Comparison of ENCODE assay signal across 14 cellular contexts in the genomic region with DNA sequence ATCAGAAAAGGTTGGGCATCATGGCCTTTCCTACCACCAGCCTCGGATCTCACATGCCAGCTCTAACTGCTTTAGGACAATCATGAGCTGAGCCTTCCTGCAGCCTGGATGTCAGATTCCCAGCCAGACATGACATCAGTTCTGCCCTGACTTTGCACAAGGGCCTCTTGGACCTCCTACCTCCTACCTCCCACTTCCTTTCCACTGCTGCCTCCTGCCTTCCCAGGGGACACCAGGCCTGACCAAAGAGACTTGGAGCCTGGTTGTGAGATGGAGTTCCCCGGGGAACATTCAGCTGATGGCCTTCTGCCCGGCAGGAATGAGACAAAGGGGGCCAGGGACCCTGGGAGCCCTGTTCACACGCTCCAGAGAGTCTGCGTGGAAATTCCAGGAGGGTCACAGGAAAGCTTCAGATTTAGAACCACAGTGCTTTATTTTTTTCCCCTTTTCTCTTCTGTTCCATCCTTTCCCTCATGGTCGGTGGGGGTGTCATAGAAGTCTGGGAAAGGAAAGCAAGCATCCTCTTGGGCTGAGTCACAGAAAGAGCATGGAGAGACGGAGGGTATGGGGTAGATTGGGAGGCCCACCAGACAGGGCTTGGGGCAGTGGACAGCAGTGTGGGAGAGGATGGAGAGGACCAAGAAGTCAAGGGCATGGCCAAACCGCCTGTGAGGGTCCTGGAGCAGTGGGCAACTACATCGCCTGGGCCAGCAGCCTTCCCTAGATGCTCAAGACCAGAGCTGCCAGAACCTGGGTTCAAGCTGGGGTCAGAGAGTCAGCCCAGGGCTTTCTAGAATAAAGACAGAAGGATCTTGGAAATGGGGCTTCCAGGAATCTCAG. TPM values are rescaled to one million over a fixed set of nuclear protein-coding genes. Genes with fewer than 3 reads are reported as not detected.
A peak's percentile ranks its signal among the peaks of the same experiment; 100 is the strongest.
DNase-seq lines count a peak whose midpoint lies in the region; TF ChIP-seq lines count a peak whose summit lies in the region.
"Had no signal": no experiment of that assay in that cellular context is flagged by ENCODE, and none has a peak within 500 bp of the region (broad histone marks: within the 10 kb centered on the region; RNA-seq: fewer than 3 reads in every experiment).

No MANE protein-coding gene starts in this region.

- no peak for TF ChIP-seq EP300 in transverse colon (IDR thresholded peaks at IDR 0.05; ENCODE audit: low read depth)

- no peak overlapping the region for H3K4me3 ChIP-seq in SJSA1
- no peak overlapping the region for H3K4me3 ChIP-seq in fibroblast of mammary gland (ENCODE audit: control insufficient read depth, low read depth, low read length)
- H3K4me3 ChIP-seq in mucosa of rectum (ENCODE audit: low read length in 2 of 2) = peak overlapping the region in 1 of 2 donors; percentile 2
- H3K4me3 ChIP-seq in transverse colon = peak overlapping the region in 3 of 4 donors; percentile 16 to 53 (median 18)
- no peak overlapping the region for H3K4me3 ChIP-seq in SJCRH30
- H3K4me3 ChIP-seq: GM23338 had no signal

- H3K27me3 ChIP-seq in SJSA1 (replicated peaks) = no peaks in the 10 kb centered on the region
- no peaks in the 10 kb centered on the region for H3K27me3 ChIP-seq in mucosa of rectum (ENCODE audit: control insufficient read depth in 2 of 2, insufficient read depth in 2 of 2, low read length in 2 of 2)
- no peaks in the 10 kb centered on the region for H3K27me3 ChIP-seq in transverse colon
- H3K27me3 ChIP-seq in SJCRH30 = no peaks in the 10 kb centered on the region
- H3K27me3 ChIP-seq: neutrophil had no signal

- POLR2A ChIA-PET in RWPE1 (lab: Yijun Ruan, JAX; ENCODE audit: low non-redundant PET) = no interaction called here

- DNase-seq in SJSA1 (ENCODE audit: low read depth in 1 of 2, low spot score in 2 of 2) (peak in 1 of 2 experiments; percentile 64), fibroblast of mammary gland (ENCODE audit: low read depth) (peak; percentile 90), transverse colon (no peak), SJCRH30 (no peak), NCI-H2196 (lab: John Stamatoyannopoulos, UW; ENCODE audit: unreplicated experiment) (no peak), RWPE1 (ENCODE audit: low spot score) (no peak)
- no peak for DNase-seq in activated CD4-positive, alpha-beta T cell treated with anti-CD3 and anti-CD28 coated beads, Interleukin-2, amount 50 U/mL, for 48 hours
- DNase-seq: stimulated activated CD4-positive, alpha-beta T cell treated with anti-CD3 and anti-CD28 coated beads, Interleukin-4, amount 100 ng/mL, for 1 hour; stimulated activated naive CD8-positive, alpha-beta T cell treated with anti-CD3 and anti-CD28 coated beads, Interleukin-15, amount 100 ng/mL, for 72 hours had no signal

- TF ChIP-seq POLR2A in transverse colon (IDR thresholded peaks at IDR 0.05) = no peak

- CTCF ChIA-PET in RWPE1 (lab: Yijun Ruan, JAX) = no interaction called here

- WGBS in transverse colon (ENCODE audit: low coverage in 1 of 2), 2 donors = 63 to 75% methylated on average over 4 to 9 of the region's 9 CpGs

- no peaks in the 10 kb centered on the region for H3K9me3 ChIP-seq in SJSA1 (replicated peaks)
- H3K9me3 ChIP-seq in mucosa of rectum (ENCODE audit: control insufficient read depth in 2 of 2, low read length in 2 of 2) = no peaks in the 10 kb centered on the region
- H3K9me3 ChIP-seq in transverse colon = no peaks in the 10 kb centered on the region
- H3K9me3 ChIP-seq in SJCRH30 (replicated peaks) = no peaks in the 10 kb centered on the region
- H3K9me3 ChIP-seq: neutrophil had no signal

- TF ChIP-seq CTCF in fibroblast of mammary gland (conservative IDR thresholded peaks at IDR 0.05; ENCODE audit: control insufficient read depth, insufficient read depth, low read depth, low read length) = no peak
- no peak for TF ChIP-seq CTCF in transverse colon (IDR thresholded peaks at IDR 0.05)
- no peak for TF ChIP-seq CTCF in RWPE1 (conservative IDR thresholded peaks at IDR 0.05; ENCODE audit: low read depth)

- in situ Hi-C loops in transverse colon (cut with MboI; ENCODE audit: low pct_ligation_motif_present in 1 of 4, low pct_unique_long_range_greater_than_20kb in 1 of 4, low sequenced_read_pairs in 3 of 4) = no loop called here

- H3K4me1 ChIP-seq in SJSA1 (replicated peaks) = peaks cover 79% of the 10 kb centered on the region
- peaks cover 5 to 9% of the 10 kb centered on the region in 2 donors for H3K4me1 ChIP-seq in mucosa of rectum (ENCODE audit: control insufficient read depth in 2 of 2, insufficient read depth in 2 of 2, low read length in 2 of 2)
- H3K4me1 ChIP-seq in transverse colon = peaks cover 4 to 55% (median 15%) of the 10 kb centered on the region in 4 donors
- H3K4me1 ChIP-seq in SJCRH30 = peaks cover 3% of the 10 kb centered on the region; the same call in 1 of the 2 replicates

- peaks cover 100% of the 10 kb centered on the region for H3K36me3 ChIP-seq in SJSA1
- H3K36me3 ChIP-seq in mucosa of rectum (ENCODE audit: control insufficient read depth in 2 of 2, insufficient read depth in 2 of 2, low read length in 2 of 2) = peaks cover 0 to 2% of the 10 kb centered on the region in 2 donors
- peaks cover 0 to 13% (median 0%) of the 10 kb centered on the region in 4 donors for H3K36me3 ChIP-seq in transverse colon
- no peaks in the 10 kb centered on the region for H3K36me3 ChIP-seq in SJCRH30
- H3K36me3 ChIP-seq: neutrophil had no signal

- intact Hi-C loops in transverse colon (cut with DNase I; ENCODE audit: low total_unique reads) = no loop called here

- H3K27ac ChIP-seq in SJSA1 = 0 out of 2 replicates have a peak overlapping the region, but pooled peaks have one; percentile 3
- peak overlapping the region; percentile 74 to 77 for H3K27ac ChIP-seq in mucosa of rectum (ENCODE audit: low read depth in 2 of 2, low read length in 2 of 2)
- H3K27ac ChIP-seq in transverse colon = peak overlapping the region; percentile 82 to 97 (median 93)
- no peak overlapping the region for H3K27ac ChIP-seq in SJCRH30
- H3K27ac ChIP-seq in RWPE1 = no peak overlapping the region
- H3K27ac ChIP-seq: neutrophil had no signal

- H3K9ac ChIP-seq in mucosa of rectum (ENCODE audit: low read depth in 1 of 2, low read length in 2 of 2) = peak overlapping the region in 1 of 2 donors; percentile 14

RNA-seq across cellular contexts. Expression of a gene that starts 35.5 kb away (rescaled TPM):
- total RNA-seq in SJSA1 (2014; rRNA removed; shearing (Covaris generic)) = 1.00 TPM in 1 of 2 replicates, not detected in the other
- total RNA-seq in transverse colon = not detected
- total RNA-seq in SJCRH30 (2014; rRNA removed; shearing (Covaris generic)) = 1.5 and 3.3 TPM in 2 replicates
- total RNA-seq: activated T-helper 2 cell treated with anti-CD3 and anti-CD28 coated beads, Interferon-gamma antibody, Interleukin-2, Interleukin-4, amounts not matched to agents 10 μg/mL and 5 μg/mL and 100 μg/mL, durations not matched to agents 14 hours and 24 hours and 36 hours; dermis microvascular lymphatic vessel endothelial cell; GM23338 had no signal

RNA-seq across cellular contexts. Expression of a gene that starts 56.8 kb away (rescaled TPM):
- total RNA-seq in SJSA1 (2014; rRNA removed; shearing (Covaris generic)) = 23.7 and 26.4 TPM in 2 replicates
- total RNA-seq in transverse colon = 1 to 10 TPM in 3 of 4 donors, under 1 TPM in 1; 0.75 to 5.4 (median 2.8) TPM
- 2.6 and 3.9 TPM in 2 replicates for total RNA-seq in SJCRH30 (2014; rRNA removed; shearing (Covaris generic))

Comparison
In these comparisons a context has a peak if more than half of its experiments do, and no peak if none do; other contexts are left out.
1. H3K27ac ChIP-seq: peak in SJSA1 (single experiment), mucosa of rectum (2 of 2) and transverse colon (4 of 4); none in SJCRH30 (single experiment) and RWPE1 (single experiment).
2. H3K4me3 ChIP-seq: peak in transverse colon (3 of 4); none in SJSA1 (single experiment), fibroblast of mammary gland (single experiment) and SJCRH30 (single experiment).